13 cellular contexts compared by ENCODE assay signal in the genomic region with DNA sequence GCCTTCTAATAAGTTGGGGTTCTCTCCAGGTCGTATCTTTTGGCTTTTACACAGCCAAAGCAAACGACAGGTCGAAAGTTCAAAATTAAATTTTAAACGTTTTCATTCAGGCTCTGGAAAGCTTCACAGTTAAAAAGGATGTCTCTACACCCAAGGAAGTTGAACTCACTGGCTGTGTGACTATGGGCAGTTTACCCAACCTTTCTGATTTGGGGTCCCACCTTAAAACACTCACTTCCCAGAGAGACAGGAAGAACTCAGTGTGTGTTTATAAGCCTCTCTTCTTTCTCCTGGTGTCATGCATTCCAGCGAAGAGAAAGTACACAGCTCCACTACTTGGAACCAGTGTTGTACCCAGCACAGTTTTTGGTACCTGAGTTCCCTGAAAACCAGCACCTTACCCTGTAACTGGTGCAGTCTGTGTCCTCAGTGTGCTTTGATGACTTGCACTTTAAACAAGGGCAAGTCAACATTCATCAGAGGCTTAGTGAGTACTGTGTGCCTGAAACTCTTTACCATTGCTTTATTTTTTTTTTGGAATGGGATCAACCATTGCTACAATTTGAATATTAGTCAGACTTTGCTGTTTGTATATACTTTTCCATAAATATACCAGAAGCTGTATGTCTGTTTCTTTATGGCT. TPM values are rescaled to one million over a fixed set of nuclear protein-coding genes. Genes with fewer than 3 reads are reported as not detected.
DNase-seq lines count a peak whose midpoint lies in the region; TF ChIP-seq lines count a peak whose summit lies in the region.
"Had no signal": no experiment of that assay in that cellular context is flagged by ENCODE, and none has a peak within 500 bp of the region (broad histone marks: within the 10 kb centered on the region; RNA-seq: fewer than 3 reads in every experiment).

No MANE protein-coding gene starts in this region.

- no peak overlapping the region for H3K23ac ChIP-seq in mesenchymal stem cell (ENCODE audit: low read length in 2 of 2)

- no peak overlapping the region for H3K4ac ChIP-seq in mesenchymal stem cell (ENCODE audit: low read depth in 1 of 2, low read length in 2 of 2)

- H2BK12ac ChIP-seq in mesenchymal stem cell (ENCODE audit: low read length in 2 of 2): no peak overlapping the region

- peak overlapping the region; percentile 60 for H3K27ac Mint-ChIP-seq in HFFc6
- no peak overlapping the region for H3K27ac Mint-ChIP-seq in activated naive CD8-positive, alpha-beta T cell

- no peaks in the 10 kb centered on the region for H3K9me3 Mint-ChIP-seq in HFFc6
- H3K9me3 Mint-ChIP-seq in activated naive CD8-positive, alpha-beta T cell (ENCODE audit: low read depth): no peaks in the 10 kb centered on the region
- H3K9me3 Mint-ChIP-seq: memory B cell had no signal

- H3K14ac ChIP-seq in mesenchymal stem cell (ENCODE audit: low read length in 2 of 2): no peak overlapping the region

- peaks cover 16% of the 10 kb centered on the region for H3K36me3 ChIP-seq in BLaER1
- H3K36me3 ChIP-seq in mesenchymal stem cell (ENCODE audit: control insufficient read depth in 1 of 2, insufficient read depth in 2 of 2, low read depth in 1 of 2, low read length in 2 of 2): peaks cover 18 to 19% of the 10 kb centered on the region in 2 experiments
- H3K36me3 ChIP-seq in tibial nerve: peaks cover 0 to 16% (median 0%) of the 10 kb centered on the region in 3 donors
- peaks cover 5 to 16% (median 16%) of the 10 kb centered on the region in 4 donors for H3K36me3 ChIP-seq in stomach
- no peaks in the 10 kb centered on the region for H3K36me3 ChIP-seq in testis (ENCODE audit: low read depth, missing control alignments)
- H3K36me3 ChIP-seq: thyroid gland had no signal

- TF ChIP-seq POLR2A in tibial nerve (IDR thresholded peaks at IDR 0.05) (no peak), stomach (IDR thresholded peaks at IDR 0.05) (no peak), testis (IDR thresholded peaks at IDR 0.05) (no peak)

- no peak overlapping the region for H3K9ac ChIP-seq in BLaER1
- peak overlapping the region; percentile 45 for H3K9ac ChIP-seq in mesenchymal stem cell (ENCODE audit: low read length)

- H3K9me3 ChIP-seq in BLaER1 (no peaks in the 10 kb centered on the region), mesenchymal stem cell (ENCODE audit: control insufficient read depth, low read length) (no peaks in the 10 kb centered on the region), tibial nerve (no peaks in the 10 kb centered on the region), stomach (no peaks in the 10 kb centered on the region), testis (no peaks in the 10 kb centered on the region)
- H3K9me3 ChIP-seq: thyroid gland had no signal

- intact Hi-C loops in cardiac septum (cut with DNase I) (no loop called here), stomach (cut with DNase I; ENCODE audit: low total_unique reads) (loop anchor here (5.0 to 10.0 kb wide), 2 partner anchors 82 to 110 kb away; no protein-coding TSS in a partner anchor), testis (cut with DNase I; ENCODE audit: low total_unique reads) (no loop called here)

- H3K4me3 Mint-ChIP-seq in HFFc6: peak overlapping the region; percentile 100
- peak overlapping the region; percentile 72 for H3K4me3 Mint-ChIP-seq in activated naive CD8-positive, alpha-beta T cell

- H3K4me1 Mint-ChIP-seq in HFFc6 (ENCODE audit: low read depth): peaks cover 38% of the 10 kb centered on the region
- peaks cover 28% of the 10 kb centered on the region for H3K4me1 Mint-ChIP-seq in activated naive CD8-positive, alpha-beta T cell (ENCODE audit: low read depth)

- H2AK5ac ChIP-seq in mesenchymal stem cell (ENCODE audit: low read length, severe bottlenecking): no peak overlapping the region

- H3K27me3 ChIP-seq in BLaER1 (no peaks in the 10 kb centered on the region), mesenchymal stem cell (ENCODE audit: control insufficient read depth in 1 of 2, insufficient read depth in 1 of 2, low read length in 2 of 2) (no peaks in the 10 kb centered on the region), tibial nerve (no peaks in the 10 kb centered on the region), stomach (no peaks in the 10 kb centered on the region), testis (no peaks in the 10 kb centered on the region)
- H3K27me3 ChIP-seq: thyroid gland had no signal

- peaks cover 32% of the 10 kb centered on the region for H3K79me1 ChIP-seq in mesenchymal stem cell (replicated peaks; ENCODE audit: low read length, poor library complexity, severe bottlenecking)

- TF ChIP-seq CTCF in HFFc6 (IDR thresholded peaks at IDR 0.05) (no peak), tibial nerve (IDR thresholded peaks at IDR 0.05) (no peak), stomach (IDR thresholded peaks at IDR 0.05) (no peak), testis (IDR thresholded peaks at IDR 0.05) (no peak)

- H4K91ac ChIP-seq in mesenchymal stem cell (ENCODE audit: low read length): no peak overlapping the region

- 74% methylated on average over 5 of the region's 5 CpGs for WGBS in mesenchymal stem cell
- WGBS in tibial nerve, 2 donors: 69 to 74% methylated on average over 5 of the region's 5 CpGs
- 59 to 71% (median 63%) methylated on average over 5 of the region's 5 CpGs for WGBS in stomach, 5 donors
- WGBS in testis, 2 donors: 60 to 66% methylated on average over 5 of the region's 5 CpGs

- H3K4me1 ChIP-seq in BLaER1: peaks cover 14% of the 10 kb centered on the region
- peaks cover 5% of the 10 kb centered on the region for H3K4me1 ChIP-seq in mesenchymal stem cell (ENCODE audit: control insufficient read depth, insufficient read depth, low read depth, low read length)
- peaks cover 0 to 35% (median 16%) of the 10 kb centered on the region in 4 donors for H3K4me1 ChIP-seq in tibial nerve
- peaks cover 26 to 61% (median 51%) of the 10 kb centered on the region in 4 donors for H3K4me1 ChIP-seq in stomach
- H3K4me1 ChIP-seq in testis: peaks cover 19% of the 10 kb centered on the region

- no peak overlapping the region for H2BK5ac ChIP-seq in mesenchymal stem cell (ENCODE audit: low read depth, low read length, poor library complexity, severe bottlenecking)

- H3K27ac ChIP-seq in BLaER1 (no peak overlapping the region), mesenchymal stem cell (ENCODE audit: low read length, poor library complexity, severe bottlenecking) (no peak overlapping the region), tibial nerve (no peak overlapping the region), stomach (no peak overlapping the region), testis (no peak overlapping the region)
- H3K27ac ChIP-seq: thyroid gland had no signal

- peaks cover 25% of the 10 kb centered on the region for H3K36me3 Mint-ChIP-seq in HFFc6 (ENCODE audit: low read depth)
- H3K36me3 Mint-ChIP-seq in activated naive CD8-positive, alpha-beta T cell: peaks cover 16% of the 10 kb centered on the region

- H3K4me2 ChIP-seq in BLaER1 (peak overlapping the region; percentile 96), mesenchymal stem cell (ENCODE audit: low read length, poor library complexity, severe bottlenecking) (no peak overlapping the region)

- peaks cover 47% of the 10 kb centered on the region for H4K20me1 ChIP-seq in BLaER1

- H4K8ac ChIP-seq in mesenchymal stem cell (ENCODE audit: low read length): no peak overlapping the region

- no peak overlapping the region for H3K18ac ChIP-seq in mesenchymal stem cell (ENCODE audit: low read depth in 1 of 2, low read length in 2 of 2)

- H2BK120ac ChIP-seq in mesenchymal stem cell (ENCODE audit: low read depth, low read length): no peak overlapping the region

- H3K4me3 ChIP-seq in BLaER1: no peak overlapping the region
- peak overlapping the region in 1 of 2 experiments; percentile 30 for H3K4me3 ChIP-seq in mesenchymal stem cell (ENCODE audit: insufficient read depth in 1 of 2, low read depth in 1 of 2, low read length in 2 of 2)
- H3K4me3 ChIP-seq in tibial nerve: no peak overlapping the region
- peak overlapping the region in 1 of 4 donors; percentile 98 for H3K4me3 ChIP-seq in stomach
- H3K4me3 ChIP-seq in testis: no peak overlapping the region

- no peak overlapping the region for H2AFZ ChIP-seq in mesenchymal stem cell (ENCODE audit: low read depth, low read length)

- DNase-seq in HFFc6: peak; percentile 8
- peak; percentile 19 for DNase-seq in mesenchymal stem cell
- DNase-seq in cardiac septum (ENCODE audit: low spot score): no peak
- DNase-seq in tibial nerve (ENCODE audit: low spot score in 2 of 2): no peak
- no peak for DNase-seq in stomach
- DNase-seq in testis: no peak
- DNase-seq: activated gamma-delta T cell treated with Interleukin-2 at 50 U/mL for 16 hours, DMS79, NCI-H1417 treated with DMSO at 0.1 percent for 48 hours, thyroid gland had no signal

- TF ChIP-seq EP300 in tibial nerve (IDR thresholded peaks at IDR 0.05) (no peak), stomach (IDR thresholded peaks at IDR 0.05) (no peak)

- no peak overlapping the region for H2BK15ac ChIP-seq in mesenchymal stem cell (ENCODE audit: low read depth, poor library complexity, severe bottlenecking)

- no peaks in the 10 kb centered on the region; the same call in 1 of the 2 replicates for H3K27me3 Mint-ChIP-seq in HFFc6 (ENCODE audit: insufficient read depth)
- no peaks in the 10 kb centered on the region for H3K27me3 Mint-ChIP-seq in activated naive CD8-positive, alpha-beta T cell
- H3K27me3 Mint-ChIP-seq: memory B cell had no signal

RNA-seq across cellular contexts. Expression of gene SRD5A1, which starts 1.7 kb away (rescaled TPM):
- 10 to 100 TPM; 24.0 to 28.5 (median 26.6) TPM for total RNA-seq in HFFc6 (2021; fragmentation: NEBNext Ultra II Directional; extraction: Animal tissue kit (Norgen Biotek cat#: 25700))
- 16.0 TPM for polyA plus RNA-seq in mesenchymal stem cell (2013, experiment 1 of 2)
- 17.1 TPM for polyA plus RNA-seq in mesenchymal stem cell (2013, experiment 2 of 2)
- total RNA-seq in cardiac septum (4.2 TPM), tibial nerve (10 to 100 TPM in 1 of 4 donors, 1 to 10 TPM in 3; 3.5 to 11.5 (median 6.9) TPM), stomach (1 to 10 TPM in 4 of 5 donors, not detected in 1; 1.3 to 7.7 (median 4.8) TPM), testis (10 to 100 TPM in 1 of 2 donors, 1 to 10 TPM in 1; 7.9 to 13.9 TPM)
- polyA plus RNA-seq in stomach (10 to 100 TPM in 1 of 3 donors, 1 to 10 TPM in 2; 3.8 to 12.8 (median 4.2) TPM), testis (ENCODE audit: insufficient read depth, low read depth, low replicate concordance) (3.8 TPM)

RNA-seq across cellular contexts. Expression of gene NSUN2, which starts 2.1 kb away (rescaled TPM):
- 10 to 100 TPM; 59.9 to 67.7 (median 60.5) TPM for total RNA-seq in HFFc6 (2021; fragmentation: NEBNext Ultra II Directional; extraction: Animal tissue kit (Norgen Biotek cat#: 25700))
- 23.3 TPM for polyA plus RNA-seq in mesenchymal stem cell (2013, experiment 1 of 2)
- polyA plus RNA-seq in mesenchymal stem cell (2013, experiment 2 of 2): 22.9 TPM
- total RNA-seq in cardiac septum (39.9 TPM), tibial nerve (10 to 100 TPM; 43.5 to 73.5 (median 58.5) TPM), stomach (100 to 1,000 TPM in 2 of 5 donors, 10 to 100 TPM in 3; 39.6 to 249 (median 74.0) TPM), testis (10 to 100 TPM; 66.7 to 80.1 TPM)
- polyA plus RNA-seq in stomach (10 to 100 TPM; 23.1 to 30.0 (median 25.3) TPM), testis (ENCODE audit: insufficient read depth, low read depth, low replicate concordance) (51.6 TPM)

Comparison
In these comparisons a context has a peak if more than half of its experiments do, and no peak if none do; other contexts are left out.
1. DNase-seq: peak in HFFc6 (single experiment) and mesenchymal stem cell (single experiment); none in cardiac septum (single experiment), tibial nerve (0 of 2), stomach (single experiment) and testis (single experiment).